ENCODE assay signal across 8 cellular contexts in genomic region chr7:73683056-73683915, GRCh38. TPM values are rescaled to one million over a fixed set of nuclear protein-coding genes. Genes with fewer than 3 reads are reported as not detected.
DNase-seq lines count a peak whose midpoint lies in the region; ATAC-seq and TF ChIP-seq lines count a peak whose summit lies in the region.

A gene with protein sequence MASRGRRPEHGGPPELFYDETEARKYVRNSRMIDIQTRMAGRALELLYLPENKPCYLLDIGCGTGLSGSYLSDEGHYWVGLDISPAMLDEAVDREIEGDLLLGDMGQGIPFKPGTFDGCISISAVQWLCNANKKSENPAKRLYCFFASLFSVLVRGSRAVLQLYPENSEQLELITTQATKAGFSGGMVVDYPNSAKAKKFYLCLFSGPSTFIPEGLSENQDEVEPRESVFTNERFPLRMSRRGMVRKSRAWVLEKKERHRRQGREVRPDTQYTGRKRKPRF (plus strand): TSS chr7:73683597. CDS start chr7:73683626, 29 bp downstream.
TSS of gene DNAJC30 (minus strand) at chr7:73683453. CDS start at chr7:73683423, 30 bp downstream.

- no peaks in the 10 kb centered on the region for H3K36me3 ChIP-seq in kidney epithelial cell (ENCODE audit: control insufficient read depth, insufficient read depth, low read length)

- H3K27me3 ChIP-seq in kidney epithelial cell (ENCODE audit: control insufficient read depth, insufficient read depth, low read length): no peaks in the 10 kb centered on the region

- peak; percentile 94 for ATAC-seq in GM19043 (IDR thresholded peaks at IDR 0.05; ENCODE audit: low read depth, unreplicated experiment)
- peak; percentile 92 for ATAC-seq in HG03354 (IDR thresholded peaks at IDR 0.05; ENCODE audit: poor library complexity, severe bottlenecking, unreplicated experiment)

- DNase-seq in AG20443 (ENCODE audit: low spot score) (peak; percentile 99), NCI-H446 (lab: John Stamatoyannopoulos, UW) (peak; percentile 61 to 80), cerebellar cortex (ENCODE audit: low spot score) (peak; percentile 96), kidney epithelial cell (ENCODE audit: low read depth) (peak; percentile 86)
- peak; percentile 88 for DNase-seq in activated CD4-positive, CD25-positive, alpha-beta regulatory T cell treated with anti-CD3 and anti-CD28 coated beads, Interleukin-2, amount 50 U/mL, for 72 hours
- DNase-seq in stimulated activated CD4-positive, alpha-beta T cell treated with anti-CD3 and anti-CD28 coated beads, Interleukin-15, amount 100 ng/mL, for 24 hours: peak; percentile 98

- H3K4me3 ChIP-seq in kidney epithelial cell (ENCODE audit: low read depth, low read length): peak within 1 kb of the TSS; percentile 74

- TF ChIP-seq CTCF in kidney epithelial cell (IDR thresholded peaks at IDR 0.05; ENCODE audit: insufficient read depth, low read length, poor library complexity, severe bottlenecking): no peak

RNA-seq across cellular contexts. Expression of the first gene that starts in this region (rescaled TPM):
- 47.9 and 69.1 TPM in 2 replicates for total RNA-seq in kidney epithelial cell

RNA-seq across cellular contexts. Expression of gene DNAJC30, which starts in this region (rescaled TPM):
- 4.4 and 5.1 TPM in 2 replicates for total RNA-seq in kidney epithelial cell

Comparison
In these comparisons a context has a peak if more than half of its experiments do, and no peak if none do; other contexts are left out.
1. Peak in every context shown above with its lines: DNase-seq, ATAC-seq and H3K4me3 ChIP-seq.